ENCODE assay signal across 1 cellular context in the genomic region with DNA sequence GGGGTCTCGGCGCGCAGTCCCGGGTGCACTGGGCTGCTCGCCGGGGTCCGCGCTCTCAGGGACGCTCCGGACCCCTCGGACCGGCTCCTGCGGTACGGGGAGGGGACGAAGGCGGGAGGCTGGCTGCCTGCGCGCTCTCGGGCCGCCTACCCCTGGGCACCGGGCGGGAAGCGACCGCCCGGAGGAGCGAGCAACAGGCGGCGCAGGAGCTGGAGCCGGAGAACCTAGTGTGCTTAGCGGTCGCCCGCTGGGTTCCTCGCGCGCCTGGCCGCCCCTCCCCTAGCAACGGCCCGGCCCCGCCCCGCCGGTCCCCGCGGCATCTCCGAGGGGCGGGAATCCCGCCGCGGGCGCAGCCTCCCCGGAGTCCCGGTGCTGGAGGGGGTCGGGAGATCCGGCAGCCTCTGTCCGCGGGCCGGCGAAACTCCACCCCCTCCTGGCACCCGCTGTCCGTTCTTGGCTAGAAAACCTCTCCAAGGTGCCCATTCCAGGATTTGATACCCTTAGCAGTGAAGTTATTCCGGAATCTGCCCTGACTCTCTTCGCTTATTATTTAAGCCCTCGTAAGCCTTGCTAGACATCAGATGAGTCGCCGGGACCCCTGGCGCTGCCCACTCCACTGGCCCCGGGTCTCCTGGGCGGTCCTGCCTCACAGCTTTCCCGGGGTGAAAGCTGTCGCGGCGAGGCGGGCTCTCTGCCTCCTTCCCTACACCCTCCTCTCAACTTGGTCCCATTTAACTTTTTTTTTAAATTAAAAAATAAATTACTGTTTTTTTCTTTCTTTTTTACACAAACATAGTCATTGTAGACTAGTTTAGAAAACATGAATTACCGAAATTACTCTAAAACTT.
TF ChIP-seq lines count a peak whose summit lies in the region.

A gene (minus strand): TSS at position 231 of the 848 bp plus-strand sequence. CDS start 246 bp downstream, outside the sequence.

TF ChIP-seq in K562, 482 proteins besides CTCF, POLR2A, EP300 and RAD21 (continued from another document):
- TF ChIP-seq NRF1 (conservative IDR thresholded peaks at IDR 0.05 in 1 of 2, IDR thresholded peaks at IDR 0.05 in 1 of 2) = 0 out of 4 replicates have a peak, but pooled peaks of 1 of the 2 experiments have one; percentile 8
TF ChIP-seq in K562: peak in this region for 3.
